ENCODE assay signal across 30 cellular contexts in genomic region chr7:149588930-149589329, GRCh38.
"Had no signal": no experiment of that assay in that cellular context is flagged by ENCODE, and none has a peak within 500 bp of the region (broad histone marks: within the 10 kb centered on the region; RNA-seq: fewer than 3 reads in every experiment).

No MANE protein-coding gene starts in this region.

- H3K27ac ChIP-seq: brain microvascular endothelial cell, colonic mucosa, esophagus muscularis mucosa, foreskin keratinocyte, gastrocnemius medialis, heart left ventricle had no signal

- H3K27ac Mint-ChIP-seq: activated CD4-positive, alpha-beta memory T cell treated with anti-CD3 and anti-CD28 coated beads for 36 hours; activated CD4-positive, alpha-beta T cell treated with anti-CD3 and anti-CD28 coated beads for 36 hours; activated CD4-positive, alpha-beta T cell treated with anti-CD3 and anti-CD28 coated beads, Interleukin-2, amount 10 ng/mL, durations not matched to agents 24 days and 14 days; activated naive CD4-positive, alpha-beta T cell treated with anti-CD3 and anti-CD28 coated beads, Interleukin-2, amount 10 ng/mL, durations not matched to agents 7 days and 5 days; activated naive CD8-positive, alpha-beta T cell treated with anti-CD3 and anti-CD28 coated beads, Interleukin-2, amount 10 ng/mL, durations not matched to agents 7 days and 5 days; endodermal cell; T-helper 2 cell treated with Interferon-gamma antibody and Interleukin-4, amounts not matched to agents 5 μg/mL and 100 μg/mL, for 36 hours had no signal

- H3K9me3 ChIP-seq: colonic mucosa, esophagus muscularis mucosa, gastrocnemius medialis had no signal

- H3K9me3 Mint-ChIP-seq: activated CD4-positive, alpha-beta memory T cell treated with anti-CD3 and anti-CD28 coated beads for 36 hours; activated CD4-positive, alpha-beta T cell treated with anti-CD3 and anti-CD28 coated beads, Interleukin-2, amount 10 ng/mL, durations not matched to agents 24 days and 14 days; activated naive CD4-positive, alpha-beta T cell treated with anti-CD3 and anti-CD28 coated beads, Interleukin-2, amount 50 U/mL, for 72 hours had no signal

- H3K4me3 ChIP-seq: colonic mucosa, esophagus muscularis mucosa, gastrocnemius medialis, heart left ventricle had no signal

- FAIRE-seq: astrocyte, bronchial epithelial cell had no signal

- H3K4me1 ChIP-seq: colonic mucosa, esophagus muscularis mucosa, foreskin keratinocyte, gastrocnemius medialis, heart left ventricle had no signal

- H3K36me3 ChIP-seq: colonic mucosa had no signal

- ATAC-seq: activated CD4-positive, alpha-beta T cell treated with anti-CD3 and anti-CD28 coated beads for 36 hours; activated naive CD4-positive, alpha-beta T cell treated with anti-CD3 and anti-CD28 coated beads, Interleukin-2, amount 50 U/mL, for 72 hours; foreskin keratinocyte; gastrocnemius medialis; heart left ventricle; T-helper 17 cell had no signal

- H3K4me1 Mint-ChIP-seq: activated CD4-positive, alpha-beta T cell treated with anti-CD3 and anti-CD28 coated beads for 36 hours; activated naive CD4-positive, alpha-beta T cell treated with anti-CD3 and anti-CD28 coated beads, Interleukin-2, amount 10 ng/mL, durations not matched to agents 7 days and 5 days; endodermal cell had no signal

- H3K27me3 Mint-ChIP-seq: activated CD4-positive, alpha-beta memory T cell treated with anti-CD3 and anti-CD28 coated beads for 36 hours; activated CD4-positive, alpha-beta T cell treated with anti-CD3 and anti-CD28 coated beads for 36 hours; activated CD4-positive, alpha-beta T cell treated with anti-CD3 and anti-CD28 coated beads, Interleukin-2, amount 10 ng/mL, durations not matched to agents 24 days and 14 days; activated naive CD4-positive, alpha-beta T cell treated with anti-CD3 and anti-CD28 coated beads, Interleukin-2, amount 10 ng/mL, durations not matched to agents 7 days and 5 days; activated naive CD8-positive, alpha-beta T cell treated with anti-CD3 and anti-CD28 coated beads, Interleukin-2, amount 10 ng/mL, durations not matched to agents 7 days and 5 days; T-helper 17 cell had no signal

- H3K27me3 ChIP-seq: brain microvascular endothelial cell, colonic mucosa, esophagus muscularis mucosa, foreskin keratinocyte, gastrocnemius medialis, heart left ventricle had no signal

- H3K4me3 Mint-ChIP-seq: activated CD4-positive, alpha-beta memory T cell treated with anti-CD3 and anti-CD28 coated beads for 36 hours; activated CD4-positive, alpha-beta T cell treated with anti-CD3 and anti-CD28 coated beads for 36 hours; activated CD4-positive, alpha-beta T cell treated with anti-CD3 and anti-CD28 coated beads, Interleukin-2, amount 10 ng/mL, durations not matched to agents 24 days and 14 days; activated naive CD4-positive, alpha-beta T cell treated with anti-CD3 and anti-CD28 coated beads, Interleukin-2, amount 10 ng/mL, durations not matched to agents 7 days and 5 days; activated naive CD8-positive, alpha-beta T cell treated with anti-CD3 and anti-CD28 coated beads, Interleukin-2, amount 10 ng/mL, durations not matched to agents 7 days and 5 days; endodermal cell; T-helper 17 cell; T-helper 2 cell treated with Interferon-gamma antibody and Interleukin-4, amounts not matched to agents 5 μg/mL and 100 μg/mL, for 36 hours had no signal

- DNase-seq: activated CD4-positive, alpha-beta memory T cell treated with anti-CD3 and anti-CD28 coated beads for 36 hours; activated CD4-positive, alpha-beta T cell treated with anti-CD3 and anti-CD28 coated beads for 36 hours; activated CD4-positive, alpha-beta T cell treated with anti-CD3 and anti-CD28 coated beads, Interleukin-2, amount 10 ng/mL, durations not matched to agents 24 days and 14 days; activated CD4-positive, CD25-positive, alpha-beta regulatory T cell; activated CD4-positive, CD25-positive, alpha-beta regulatory T cell treated with anti-CD3 and anti-CD28 coated beads, Interleukin-2, amount 50 U/mL, for 72 hours; activated gamma-delta T cell; activated naive CD4-positive, alpha-beta T cell; activated naive CD4-positive, alpha-beta T cell treated with anti-CD3 and anti-CD28 coated beads, Interleukin-2, amount 10 ng/mL, durations not matched to agents 7 days and 5 days; activated naive CD8-positive, alpha-beta T cell treated with anti-CD3 and anti-CD28 coated beads, Interleukin-2, amount 10 ng/mL, durations not matched to agents 7 days and 5 days; activated T-cell treated with anti-CD3 and anti-CD28 coated beads, Interleukin-2, amount 50 U/mL, for 48 hours; anterior cingulate cortex; brain microvascular endothelial cell; caudate nucleus; cerebellar nuclear complex; colonic mucosa; effector CD8-positive, alpha-beta T cell; endodermal cell; erythroblast; foreskin keratinocyte; gastrocnemius medialis; glutamatergic neuron; heart left ventricle; T-helper 1 cell; T-helper 17 cell; T1000 had no signal
